ENCODE assay signal across 1 cellular context in genomic region chr17:49995055-49995738, GRCh38.
TF ChIP-seq lines count a peak whose summit lies in the region.

DLX3 (minus strand) TSS chr17:49995224; CDS start chr17:49994998, 226 bp downstream.

TF ChIP-seq in HepG2, 621 proteins besides CTCF, POLR2A, EP300 and RAD21 (continued from another document):
- TF ChIP-seq ZNF646 (CRISPR knock-in tag; IDR thresholded peaks at IDR 0.05): 0 out of 2 replicates have a peak, but pooled peaks have one; percentile 38
- TF ChIP-seq ZSCAN20 (CRISPR knock-in tag; IDR thresholded peaks at IDR 0.05; ENCODE audit: borderline replicate concordance): no peak
- TF ChIP-seq HNRNPLL (IDR thresholded peaks at IDR 0.05; ENCODE audit: low read depth, low read length, poor library complexity, severe bottlenecking): peak; percentile 12
- TF ChIP-seq, protein P1, sequence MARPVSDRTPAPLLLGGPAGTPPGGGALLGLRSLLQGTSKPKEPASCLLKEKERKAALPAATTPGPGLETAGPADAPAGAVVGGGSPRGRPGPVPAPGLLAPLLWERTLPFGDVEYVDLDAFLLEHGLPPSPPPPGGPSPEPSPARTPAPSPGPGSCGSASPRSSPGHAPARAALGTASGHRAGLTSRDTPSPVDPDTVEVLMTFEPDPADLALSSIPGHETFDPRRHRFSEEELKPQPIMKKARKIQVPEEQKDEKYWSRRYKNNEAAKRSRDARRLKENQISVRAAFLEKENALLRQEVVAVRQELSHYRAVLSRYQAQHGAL (CRISPR knock-in tag; IDR thresholded peaks at IDR 0.05; ENCODE audit: not compliant biosample characterization): no peak
- TF ChIP-seq TOE1 (CRISPR knock-in tag; IDR thresholded peaks at IDR 0.05): no peak
- 0 out of 2 replicates have a peak, but pooled peaks have one; percentile 45 for TF ChIP-seq DNMT1 (CRISPR knock-in tag; IDR thresholded peaks at IDR 0.05)
- TF ChIP-seq CEBPG (CRISPR knock-in tag; IDR thresholded peaks at IDR 0.05): no peak
- TF ChIP-seq, protein P2, sequence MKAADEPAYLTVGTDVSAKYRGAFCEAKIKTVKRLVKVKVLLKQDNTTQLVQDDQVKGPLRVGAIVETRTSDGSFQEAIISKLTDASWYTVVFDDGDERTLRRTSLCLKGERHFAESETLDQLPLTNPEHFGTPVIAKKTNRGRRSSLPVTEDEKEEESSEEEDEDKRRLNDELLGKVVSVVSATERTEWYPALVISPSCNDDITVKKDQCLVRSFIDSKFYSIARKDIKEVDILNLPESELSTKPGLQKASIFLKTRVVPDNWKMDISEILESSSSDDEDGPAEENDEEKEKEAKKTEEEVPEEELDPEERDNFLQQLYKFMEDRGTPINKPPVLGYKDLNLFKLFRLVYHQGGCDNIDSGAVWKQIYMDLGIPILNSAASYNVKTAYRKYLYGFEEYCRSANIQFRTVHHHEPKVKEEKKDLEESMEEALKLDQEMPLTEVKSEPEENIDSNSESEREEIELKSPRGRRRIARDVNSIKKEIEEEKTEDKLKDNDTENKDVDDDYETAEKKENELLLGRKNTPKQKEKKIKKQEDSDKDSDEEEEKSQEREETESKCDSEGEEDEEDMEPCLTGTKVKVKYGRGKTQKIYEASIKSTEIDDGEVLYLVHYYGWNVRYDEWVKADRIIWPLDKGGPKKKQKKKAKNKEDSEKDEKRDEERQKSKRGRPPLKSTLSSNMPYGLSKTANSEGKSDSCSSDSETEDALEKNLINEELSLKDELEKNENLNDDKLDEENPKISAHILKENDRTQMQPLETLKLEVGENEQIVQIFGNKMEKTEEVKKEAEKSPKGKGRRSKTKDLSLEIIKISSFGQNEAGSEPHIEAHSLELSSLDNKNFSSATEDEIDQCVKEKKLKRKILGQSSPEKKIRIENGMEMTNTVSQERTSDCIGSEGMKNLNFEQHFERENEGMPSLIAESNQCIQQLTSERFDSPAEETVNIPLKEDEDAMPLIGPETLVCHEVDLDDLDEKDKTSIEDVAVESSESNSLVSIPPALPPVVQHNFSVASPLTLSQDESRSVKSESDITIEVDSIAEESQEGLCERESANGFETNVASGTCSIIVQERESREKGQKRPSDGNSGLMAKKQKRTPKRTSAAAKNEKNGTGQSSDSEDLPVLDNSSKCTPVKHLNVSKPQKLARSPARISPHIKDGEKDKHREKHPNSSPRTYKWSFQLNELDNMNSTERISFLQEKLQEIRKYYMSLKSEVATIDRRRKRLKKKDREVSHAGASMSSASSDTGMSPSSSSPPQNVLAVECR (CRISPR knock-in tag; IDR thresholded peaks at IDR 0.05; ENCODE audit: borderline replicate concordance): no peak
- TF ChIP-seq PCBP1 (IDR thresholded peaks at IDR 0.05; ENCODE audit: borderline replicate concordance, low read depth, low read length): 0 out of 2 replicates have a peak, but pooled peaks have one; percentile 35
- TF ChIP-seq BCL3 (CRISPR knock-in tag; IDR thresholded peaks at IDR 0.05): no peak
- no peak for TF ChIP-seq ZNF337 (CRISPR knock-in tag; IDR thresholded peaks at IDR 0.05; ENCODE audit: borderline replicate concordance, low read depth)
- no peak for TF ChIP-seq MAFF (IDR thresholded peaks at IDR 0.05; ENCODE audit: low read depth, low read length)
- TF ChIP-seq, protein P3, sequence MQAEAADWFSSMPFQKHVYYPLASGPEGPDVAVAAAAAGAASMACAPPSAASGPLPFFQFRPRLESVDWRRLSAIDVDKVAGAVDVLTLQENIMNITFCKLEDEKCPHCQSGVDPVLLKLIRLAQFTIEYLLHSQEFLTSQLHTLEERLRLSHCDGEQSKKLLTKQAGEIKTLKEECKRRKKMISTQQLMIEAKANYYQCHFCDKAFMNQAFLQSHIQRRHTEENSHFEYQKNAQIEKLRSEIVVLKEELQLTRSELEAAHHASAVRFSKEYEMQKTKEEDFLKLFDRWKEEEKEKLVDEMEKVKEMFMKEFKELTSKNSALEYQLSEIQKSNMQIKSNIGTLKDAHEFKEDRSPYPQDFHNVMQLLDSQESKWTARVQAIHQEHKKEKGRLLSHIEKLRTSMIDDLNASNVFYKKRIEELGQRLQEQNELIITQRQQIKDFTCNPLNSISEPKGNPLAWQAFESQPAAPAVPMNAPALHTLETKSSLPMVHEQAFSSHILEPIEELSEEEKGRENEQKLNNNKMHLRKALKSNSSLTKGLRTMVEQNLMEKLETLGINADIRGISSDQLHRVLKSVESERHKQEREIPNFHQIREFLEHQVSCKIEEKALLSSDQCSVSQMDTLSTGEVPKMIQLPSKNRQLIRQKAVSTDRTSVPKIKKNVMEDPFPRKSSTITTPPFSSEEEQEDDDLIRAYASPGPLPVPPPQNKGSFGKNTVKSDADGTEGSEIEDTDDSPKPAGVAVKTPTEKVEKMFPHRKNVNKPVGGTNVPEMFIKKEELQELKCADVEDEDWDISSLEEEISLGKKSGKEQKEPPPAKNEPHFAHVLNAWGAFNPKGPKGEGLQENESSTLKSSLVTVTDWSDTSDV (CRISPR knock-in tag; IDR thresholded peaks at IDR 0.05): no peak
- TF ChIP-seq YEATS2 (CRISPR knock-in tag; IDR thresholded peaks at IDR 0.05; ENCODE audit: borderline replicate concordance): no peak
